ENCODE assay signal across 1 cellular context in the genomic region with DNA sequence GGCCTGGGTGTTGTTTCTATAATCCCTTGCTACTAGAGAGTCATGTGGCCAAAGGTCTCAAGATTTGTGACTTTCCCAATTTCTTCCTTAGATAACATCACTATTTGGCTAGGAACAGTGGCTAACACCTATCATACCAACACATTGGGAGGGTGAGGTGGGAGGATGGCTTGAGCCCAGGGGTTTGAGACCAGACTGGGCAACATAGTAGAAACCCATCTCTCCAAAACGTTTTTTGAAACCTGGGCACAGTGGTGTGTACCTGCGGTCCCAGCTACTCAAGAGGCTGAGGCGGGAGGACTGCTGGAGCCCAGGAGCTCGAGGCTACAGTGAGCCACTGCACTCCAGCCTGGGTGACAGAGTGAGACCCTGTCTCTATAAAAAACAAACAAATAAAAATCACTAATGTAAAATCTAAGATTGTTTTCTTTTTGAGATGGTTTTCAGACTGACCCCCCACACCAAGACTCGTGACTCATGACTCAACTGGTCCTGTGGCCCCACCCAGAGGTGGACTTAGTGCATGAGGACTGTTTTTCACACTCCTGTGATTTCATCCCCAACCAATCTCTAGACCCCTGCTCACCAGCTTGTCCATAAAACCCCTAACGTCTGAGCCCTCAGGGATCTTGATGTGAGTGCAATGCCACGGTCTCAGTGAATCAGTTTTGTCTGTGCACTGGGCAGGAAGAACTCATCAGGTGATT.
TF ChIP-seq lines count a peak whose summit lies in the region.

No MANE protein-coding gene starts in this region.

TF ChIP-seq in K562, 482 proteins besides CTCF, POLR2A, EP300 and RAD21:
- TF ChIP-seq HMGN3 (IDR thresholded peaks at IDR 0.05; ENCODE audit: borderline replicate concordance, extremely low read depth, insufficient read length, low read depth, low read length) (no peak), SMARCC2 (IDR thresholded peaks at IDR 0.05; ENCODE audit: low read depth) (no peak), HNRNPL (IDR thresholded peaks at IDR 0.05; ENCODE audit: low read depth, low read length) (no peak), HOXB6 (CRISPR knock-in tag; IDR thresholded peaks at IDR 0.05; ENCODE audit: borderline replicate concordance) (no peak), ZNF140 (CRISPR knock-in tag; IDR thresholded peaks at IDR 0.05) (no peak), KDM5B (IDR thresholded peaks at IDR 0.05; ENCODE audit: insufficient replicate concordance, low read depth, low read length) (no peak), YY1 (IDR thresholded peaks at IDR 0.05; ENCODE audit: borderline replicate concordance in 1 of 3, control insufficient read depth in 1 of 3, extremely low read depth in 1 of 3, insufficient read depth in 3 of 3, insufficient read length in 1 of 3, insufficient replicate concordance in 2 of 3, low read depth in 1 of 3, low read length in 2 of 3) (no peak), DDX20 (tag; IDR thresholded peaks at IDR 0.05; ENCODE audit: low read depth) (no peak), THRAP3 (IDR thresholded peaks at IDR 0.05; ENCODE audit: borderline replicate concordance) (no peak), ZNF583 (CRISPR knock-in tag; IDR thresholded peaks at IDR 0.05) (no peak), SRSF9 (IDR thresholded peaks at IDR 0.05; ENCODE audit: borderline replicate concordance, low read depth, low read length) (no peak), ZNF23 (CRISPR knock-in tag; IDR thresholded peaks at IDR 0.05) (no peak), SAFB (IDR thresholded peaks at IDR 0.05; ENCODE audit: borderline replicate concordance, low read depth, low read length) (no peak), XRCC5 (IDR thresholded peaks at IDR 0.05; ENCODE audit: low read depth, low read length) (no peak)
- TF ChIP-seq, protein P1, sequence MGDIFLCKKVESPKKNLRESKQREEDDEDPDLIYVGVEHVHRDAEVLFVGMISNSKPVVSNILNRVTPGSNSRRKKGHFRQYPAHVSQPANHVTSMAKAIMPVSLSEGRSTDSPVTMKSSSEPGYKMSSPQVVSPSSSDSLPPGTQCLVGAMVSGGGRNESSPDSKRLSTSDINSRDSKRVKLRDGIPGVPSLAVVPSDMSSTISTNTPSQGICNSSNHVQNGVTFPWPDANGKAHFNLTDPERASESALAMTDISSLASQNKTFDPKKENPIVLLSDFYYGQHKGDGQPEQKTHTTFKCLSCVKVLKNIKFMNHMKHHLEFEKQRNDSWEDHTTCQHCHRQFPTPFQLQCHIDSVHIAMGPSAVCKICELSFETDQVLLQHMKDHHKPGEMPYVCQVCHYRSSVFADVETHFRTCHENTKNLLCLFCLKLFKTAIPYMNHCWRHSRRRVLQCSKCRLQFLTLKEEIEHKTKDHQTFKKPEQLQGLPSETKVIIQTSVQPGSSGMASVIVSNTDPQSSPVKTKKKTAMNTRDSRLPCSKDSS (IDR thresholded peaks at IDR 0.05; ENCODE audit: low read depth, partially characterized antibody) = no peak
- TF ChIP-seq, protein P2, sequence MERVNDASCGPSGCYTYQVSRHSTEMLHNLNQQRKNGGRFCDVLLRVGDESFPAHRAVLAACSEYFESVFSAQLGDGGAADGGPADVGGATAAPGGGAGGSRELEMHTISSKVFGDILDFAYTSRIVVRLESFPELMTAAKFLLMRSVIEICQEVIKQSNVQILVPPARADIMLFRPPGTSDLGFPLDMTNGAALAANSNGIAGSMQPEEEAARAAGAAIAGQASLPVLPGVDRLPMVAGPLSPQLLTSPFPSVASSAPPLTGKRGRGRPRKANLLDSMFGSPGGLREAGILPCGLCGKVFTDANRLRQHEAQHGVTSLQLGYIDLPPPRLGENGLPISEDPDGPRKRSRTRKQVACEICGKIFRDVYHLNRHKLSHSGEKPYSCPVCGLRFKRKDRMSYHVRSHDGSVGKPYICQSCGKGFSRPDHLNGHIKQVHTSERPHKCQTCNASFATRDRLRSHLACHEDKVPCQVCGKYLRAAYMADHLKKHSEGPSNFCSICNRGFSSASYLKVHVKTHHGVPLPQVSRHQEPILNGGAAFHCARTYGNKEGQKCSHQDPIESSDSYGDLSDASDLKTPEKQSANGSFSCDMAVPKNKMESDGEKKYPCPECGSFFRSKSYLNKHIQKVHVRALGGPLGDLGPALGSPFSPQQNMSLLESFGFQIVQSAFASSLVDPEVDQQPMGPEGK (CRISPR knock-in tag; IDR thresholded peaks at IDR 0.05; ENCODE audit: borderline replicate concordance) = no peak
- TF ChIP-seq, protein P3, sequence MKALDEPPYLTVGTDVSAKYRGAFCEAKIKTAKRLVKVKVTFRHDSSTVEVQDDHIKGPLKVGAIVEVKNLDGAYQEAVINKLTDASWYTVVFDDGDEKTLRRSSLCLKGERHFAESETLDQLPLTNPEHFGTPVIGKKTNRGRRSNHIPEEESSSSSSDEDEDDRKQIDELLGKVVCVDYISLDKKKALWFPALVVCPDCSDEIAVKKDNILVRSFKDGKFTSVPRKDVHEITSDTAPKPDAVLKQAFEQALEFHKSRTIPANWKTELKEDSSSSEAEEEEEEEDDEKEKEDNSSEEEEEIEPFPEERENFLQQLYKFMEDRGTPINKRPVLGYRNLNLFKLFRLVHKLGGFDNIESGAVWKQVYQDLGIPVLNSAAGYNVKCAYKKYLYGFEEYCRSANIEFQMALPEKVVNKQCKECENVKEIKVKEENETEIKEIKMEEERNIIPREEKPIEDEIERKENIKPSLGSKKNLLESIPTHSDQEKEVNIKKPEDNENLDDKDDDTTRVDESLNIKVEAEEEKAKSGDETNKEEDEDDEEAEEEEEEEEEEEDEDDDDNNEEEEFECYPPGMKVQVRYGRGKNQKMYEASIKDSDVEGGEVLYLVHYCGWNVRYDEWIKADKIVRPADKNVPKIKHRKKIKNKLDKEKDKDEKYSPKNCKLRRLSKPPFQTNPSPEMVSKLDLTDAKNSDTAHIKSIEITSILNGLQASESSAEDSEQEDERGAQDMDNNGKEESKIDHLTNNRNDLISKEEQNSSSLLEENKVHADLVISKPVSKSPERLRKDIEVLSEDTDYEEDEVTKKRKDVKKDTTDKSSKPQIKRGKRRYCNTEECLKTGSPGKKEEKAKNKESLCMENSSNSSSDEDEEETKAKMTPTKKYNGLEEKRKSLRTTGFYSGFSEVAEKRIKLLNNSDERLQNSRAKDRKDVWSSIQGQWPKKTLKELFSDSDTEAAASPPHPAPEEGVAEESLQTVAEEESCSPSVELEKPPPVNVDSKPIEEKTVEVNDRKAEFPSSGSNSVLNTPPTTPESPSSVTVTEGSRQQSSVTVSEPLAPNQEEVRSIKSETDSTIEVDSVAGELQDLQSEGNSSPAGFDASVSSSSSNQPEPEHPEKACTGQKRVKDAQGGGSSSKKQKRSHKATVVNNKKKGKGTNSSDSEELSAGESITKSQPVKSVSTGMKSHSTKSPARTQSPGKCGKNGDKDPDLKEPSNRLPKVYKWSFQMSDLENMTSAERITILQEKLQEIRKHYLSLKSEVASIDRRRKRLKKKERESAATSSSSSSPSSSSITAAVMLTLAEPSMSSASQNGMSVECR (CRISPR knock-in tag; IDR thresholded peaks at IDR 0.05) = no peak
- TF ChIP-seq, protein P4, sequence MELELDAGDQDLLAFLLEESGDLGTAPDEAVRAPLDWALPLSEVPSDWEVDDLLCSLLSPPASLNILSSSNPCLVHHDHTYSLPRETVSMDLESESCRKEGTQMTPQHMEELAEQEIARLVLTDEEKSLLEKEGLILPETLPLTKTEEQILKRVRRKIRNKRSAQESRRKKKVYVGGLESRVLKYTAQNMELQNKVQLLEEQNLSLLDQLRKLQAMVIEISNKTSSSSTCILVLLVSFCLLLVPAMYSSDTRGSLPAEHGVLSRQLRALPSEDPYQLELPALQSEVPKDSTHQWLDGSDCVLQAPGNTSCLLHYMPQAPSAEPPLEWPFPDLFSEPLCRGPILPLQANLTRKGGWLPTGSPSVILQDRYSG (tag; conservative IDR thresholded peaks at IDR 0.05; ENCODE audit: low read depth) = no peak
- TF ChIP-seq, protein P5, sequence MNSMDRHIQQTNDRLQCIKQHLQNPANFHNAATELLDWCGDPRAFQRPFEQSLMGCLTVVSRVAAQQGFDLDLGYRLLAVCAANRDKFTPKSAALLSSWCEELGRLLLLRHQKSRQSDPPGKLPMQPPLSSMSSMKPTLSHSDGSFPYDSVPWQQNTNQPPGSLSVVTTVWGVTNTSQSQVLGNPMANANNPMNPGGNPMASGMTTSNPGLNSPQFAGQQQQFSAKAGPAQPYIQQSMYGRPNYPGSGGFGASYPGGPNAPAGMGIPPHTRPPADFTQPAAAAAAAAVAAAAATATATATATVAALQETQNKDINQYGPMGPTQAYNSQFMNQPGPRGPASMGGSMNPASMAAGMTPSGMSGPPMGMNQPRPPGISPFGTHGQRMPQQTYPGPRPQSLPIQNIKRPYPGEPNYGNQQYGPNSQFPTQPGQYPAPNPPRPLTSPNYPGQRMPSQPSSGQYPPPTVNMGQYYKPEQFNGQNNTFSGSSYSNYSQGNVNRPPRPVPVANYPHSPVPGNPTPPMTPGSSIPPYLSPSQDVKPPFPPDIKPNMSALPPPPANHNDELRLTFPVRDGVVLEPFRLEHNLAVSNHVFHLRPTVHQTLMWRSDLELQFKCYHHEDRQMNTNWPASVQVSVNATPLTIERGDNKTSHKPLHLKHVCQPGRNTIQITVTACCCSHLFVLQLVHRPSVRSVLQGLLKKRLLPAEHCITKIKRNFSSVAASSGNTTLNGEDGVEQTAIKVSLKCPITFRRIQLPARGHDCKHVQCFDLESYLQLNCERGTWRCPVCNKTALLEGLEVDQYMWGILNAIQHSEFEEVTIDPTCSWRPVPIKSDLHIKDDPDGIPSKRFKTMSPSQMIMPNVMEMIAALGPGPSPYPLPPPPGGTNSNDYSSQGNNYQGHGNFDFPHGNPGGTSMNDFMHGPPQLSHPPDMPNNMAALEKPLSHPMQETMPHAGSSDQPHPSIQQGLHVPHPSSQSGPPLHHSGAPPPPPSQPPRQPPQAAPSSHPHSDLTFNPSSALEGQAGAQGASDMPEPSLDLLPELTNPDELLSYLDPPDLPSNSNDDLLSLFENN (IDR thresholded peaks at IDR 0.05; ENCODE audit: low read depth in 2 of 2, low read length in 2 of 2) = no peak
